Comparison of ENCODE assay signal across 26 cellular contexts in genomic region chr6:148419430-148419829, GRCh38.
DNase-seq lines count a peak whose midpoint lies in the region; ATAC-seq and TF ChIP-seq lines count a peak whose summit lies in the region.
"Had no signal": no experiment of that assay in that cellular context is flagged by ENCODE, and none has a peak within 500 bp of the region (broad histone marks: within the 10 kb centered on the region; RNA-seq: fewer than 3 reads in every experiment).

No MANE protein-coding gene starts in this region.

- H3K27ac ChIP-seq in right lobe of liver (no peak overlapping the region), upper lobe of right lung (no peak overlapping the region)
- H3K27ac ChIP-seq: A549, C4-2B had no signal

- H3K4me3 ChIP-seq in right lobe of liver = no peak overlapping the region
- no peak overlapping the region for H3K4me3 ChIP-seq in upper lobe of right lung
- H3K4me3 ChIP-seq: A549, GM12878 had no signal

- H3K4me1 ChIP-seq in right lobe of liver (peaks cover 0 to 9% (median 0%) of the 10 kb centered on the region in 4 donors), upper lobe of right lung (peaks cover 35% of the 10 kb centered on the region)

- DNase-seq in KG1 (lab: John Stamatoyannopoulos, UW) (peak; percentile 15), dermis blood vessel endothelial cell (peak; percentile 92), right lobe of liver (no peak), upper lobe of right lung (no peak), Kasumi-1 (lab: John Stamatoyannopoulos, UW) (no peak)
- DNase-seq: CD8-positive, alpha-beta T cell; DMS 273 treated with DMSO at 0.1 percent for 48 hours; DMS79; EL; GDM1; Karpas-422; NCI-H1105; NCI-H1436 treated with DMSO at 0.1 percent for 48 hours; NCI-H187 treated with DMSO at 0.1 percent for 48 hours; NCI-H2171 treated with DMSO at 0.1 percent for 48 hours; NCI-H526; NCI-H82; NK-92 treated with Interleukin-12 subunit alpha and Interleukin-12 subunit beta, amount 100 ng/mL, for 24 hours; PC-3; SK-N-SH had no signal

- no peaks in the 10 kb centered on the region for H3K36me3 ChIP-seq in right lobe of liver
- no peaks in the 10 kb centered on the region for H3K36me3 ChIP-seq in upper lobe of right lung

- no peaks in the 10 kb centered on the region for H3K9me3 ChIP-seq in right lobe of liver
- H3K9me3 ChIP-seq in upper lobe of right lung = no peaks in the 10 kb centered on the region
- H3K9me3 ChIP-seq: A549, SK-N-SH had no signal

- intact Hi-C loops in right lobe of liver (cut with DNase I) = no loop called here
- intact Hi-C loops in upper lobe of right lung (cut with DNase I) = no loop called here

- TF ChIP-seq POLR2A in right lobe of liver (IDR thresholded peaks at IDR 0.05) = no peak

- TF ChIP-seq CTCF in right lobe of liver (IDR thresholded peaks at IDR 0.05) (no peak), upper lobe of right lung (IDR thresholded peaks at IDR 0.05) (no peak)

- no peaks in the 10 kb centered on the region for H3K27me3 ChIP-seq in right lobe of liver
- H3K27me3 ChIP-seq in upper lobe of right lung = no peaks in the 10 kb centered on the region

- ATAC-seq in right lobe of liver (peak; percentile 75 to 86 (median 77)), upper lobe of right lung (peak; percentile 57), GM18502 (IDR thresholded peaks at IDR 0.05; ENCODE audit: poor library complexity, unreplicated experiment) (no peak), GM21528 (IDR thresholded peaks at IDR 0.05; ENCODE audit: low FRiP score, unreplicated experiment) (no peak)
- ATAC-seq: A549; CD8-positive, alpha-beta T cell; GM12878; HCT116; PC-3 had no signal

- WGBS in right lobe of liver (ENCODE audit: insufficient coverage, low coverage, low lambda C conversion rate, missing lambda C conversion rate) = 58% methylated on average over 5 of the region's 5 CpGs

Comparison
In these comparisons a context has a peak if more than half of its experiments do, and no peak if none do; other contexts are left out.
1. DNase-seq: peak in KG1 (single experiment) and dermis blood vessel endothelial cell (single experiment); none in right lobe of liver (0 of 3), upper lobe of right lung (single experiment) and Kasumi-1 (0 of 2).
2. ATAC-seq: peak in right lobe of liver (4 of 4) and upper lobe of right lung (single experiment); none in GM18502 (single experiment) and GM21528 (single experiment).